ENCODE assay signal across 17 cellular contexts in the genomic region with DNA sequence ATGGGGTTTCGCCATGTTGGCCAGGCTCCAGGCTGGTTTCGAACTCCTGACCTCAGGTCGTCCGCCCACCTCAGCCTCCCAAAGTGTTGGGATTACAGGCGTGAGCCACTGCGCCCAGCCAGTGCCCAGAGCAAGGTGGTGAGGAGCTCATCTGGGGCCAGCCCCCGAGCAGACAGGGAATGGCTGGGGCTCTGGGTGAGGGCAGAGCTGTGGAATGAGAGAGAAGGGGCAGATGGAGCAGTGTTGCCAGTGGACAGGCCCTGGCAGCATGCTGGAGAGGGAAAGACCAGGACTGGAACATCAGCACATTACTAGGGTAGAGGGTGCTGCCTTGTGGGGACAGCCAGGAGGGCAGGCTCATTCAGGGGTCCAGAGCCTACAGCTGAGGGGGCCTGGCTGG. TPM values are rescaled to one million over a fixed set of nuclear protein-coding genes. Genes with fewer than 3 reads are reported as not detected.
DNase-seq lines count a peak whose midpoint lies in the region; ATAC-seq and TF ChIP-seq lines count a peak whose summit lies in the region.
"Had no signal": no experiment of that assay in that cellular context is flagged by ENCODE, and none has a peak within 500 bp of the region (broad histone marks: within the 10 kb centered on the region; RNA-seq: fewer than 3 reads in every experiment).

No MANE protein-coding gene starts in this region.

- H2BK12ac ChIP-seq in neuronal stem cell (ENCODE audit: low read length), result peak overlapping the region; percentile 52

- H3K4me2 ChIP-seq in neuronal stem cell (ENCODE audit: insufficient read depth, low read length, poor library complexity, severe bottlenecking), result no peak overlapping the region
- H3K4me2 ChIP-seq: A549 had no signal

- H3K79me1 ChIP-seq in neuronal stem cell (ENCODE audit: low read depth, low read length), result no peaks in the 10 kb centered on the region

- H3K27me3 Mint-ChIP-seq in stimulated activated memory B cell treated with anti-CD40 and anti-IgM and Interleukin-4, amounts not matched to agents 10 μg/mL and 1 μg/mL and 100 μg/mL, for 72 hours, result no peaks in the 10 kb centered on the region
- H3K27me3 Mint-ChIP-seq: CD4-positive, alpha-beta T cell had no signal

- WGBS in heart left ventricle, 4 donors, result 93 to 98% (median 97%) methylated on average over 4 to 7 of the region's 7 CpGs
- no CpG with 5 or more reads among the region's 7 CpGs for WGBS in neuronal stem cell (ENCODE audit: extremely low coverage in 2 of 2, insufficient read length in 2 of 2, insufficient replicate concordance in 1 of 2), 2 donors

- no peak overlapping the region for H2BK120ac ChIP-seq in neuronal stem cell (ENCODE audit: low read depth, low read length)

- H3K4me1 Mint-ChIP-seq in stimulated activated memory B cell treated with anti-CD40 and anti-IgM and Interleukin-4, amounts not matched to agents 10 μg/mL and 1 μg/mL and 100 μg/mL, for 72 hours, result peaks cover 25% of the 10 kb centered on the region

- TF ChIP-seq CTCF in left ventricle myocardium inferior (IDR thresholded peaks at IDR 0.05; ENCODE audit: borderline replicate concordance) (no peak), heart left ventricle (IDR thresholded peaks at IDR 0.05) (no peak)

- no peak overlapping the region for H3K9ac ChIP-seq in neuronal stem cell (ENCODE audit: low read depth, low read length, poor library complexity)

- no peak overlapping the region for H4K8ac ChIP-seq in neuronal stem cell (ENCODE audit: low read depth, low read length)

- no peak overlapping the region for H3K4me3 Mint-ChIP-seq in stimulated activated memory B cell treated with anti-CD40 and anti-IgM and Interleukin-4, amounts not matched to agents 10 μg/mL and 1 μg/mL and 100 μg/mL, for 72 hours
- H3K4me3 Mint-ChIP-seq: CD4-positive, alpha-beta T cell; H9 had no signal

- intact Hi-C loops in left ventricle myocardium inferior (cut with micrococcal nuclease) (no loop called here), heart left ventricle (cut with DNase I) (no loop called here)

- no peak for DNase-seq in left ventricle myocardium inferior
- no peak for DNase-seq in heart left ventricle
- DNase-seq in neuronal stem cell (ENCODE audit: low spot score), result no peak
- no peak for DNase-seq in cerebellar cortex (ENCODE audit: low spot score)
- DNase-seq: AML-193; Caco-2; CD4-positive, alpha-beta T cell; DMS79; GDM1; GOT3; H9 had no signal

- H2AK5ac ChIP-seq in neuronal stem cell (ENCODE audit: low read depth, low read length), result no peak overlapping the region

- peak overlapping the region; percentile 13 for H3K18ac ChIP-seq in neuronal stem cell (ENCODE audit: low read length)

- peak overlapping the region; percentile 12 for H3K27ac Mint-ChIP-seq in stimulated activated memory B cell treated with anti-CD40 and anti-IgM and Interleukin-4, amounts not matched to agents 10 μg/mL and 1 μg/mL and 100 μg/mL, for 72 hours
- H3K27ac Mint-ChIP-seq: CD4-positive, alpha-beta T cell had no signal

- ATAC-seq in heart left ventricle (no peak), GM21528 (IDR thresholded peaks at IDR 0.05; ENCODE audit: low FRiP score, unreplicated experiment) (no peak), GM21619 (IDR thresholded peaks at IDR 0.05; ENCODE audit: unreplicated experiment) (no peak)
- ATAC-seq in stimulated activated memory B cell treated with anti-CD40 and anti-IgM and Interleukin-4, amounts not matched to agents 10 μg/mL and 1 μg/mL and 100 μg/mL, for 72 hours, result no peak
- ATAC-seq: A549 had no signal

- no peaks in the 10 kb centered on the region for H3K9me3 Mint-ChIP-seq in stimulated activated memory B cell treated with anti-CD40 and anti-IgM and Interleukin-4, amounts not matched to agents 10 μg/mL and 1 μg/mL and 100 μg/mL, for 72 hours
- H3K9me3 Mint-ChIP-seq: CD4-positive, alpha-beta T cell had no signal

- H4K91ac ChIP-seq in neuronal stem cell (ENCODE audit: low read depth, low read length, poor library complexity), result no peak overlapping the region

- H3K9me3 ChIP-seq in left ventricle myocardium inferior (replicated peaks) (peaks cover 5% of the 10 kb centered on the region), heart left ventricle (peaks cover 0 to 6% (median 0%) of the 10 kb centered on the region in 12 donors), neuronal stem cell (replicated peaks in 1 of 2; ENCODE audit: control insufficient read depth in 2 of 2, insufficient read depth in 1 of 2, low read depth in 1 of 2, low read length in 2 of 2) (peaks cover 0 to under 1% of the 10 kb centered on the region in 2 donors)
- H3K9me3 ChIP-seq: A549, Caco-2 had no signal

- H3K27me3 ChIP-seq in left ventricle myocardium inferior (ENCODE audit: low read depth), result no peaks in the 10 kb centered on the region
- H3K27me3 ChIP-seq in heart left ventricle, result no peaks in the 10 kb centered on the region
- H3K27me3 ChIP-seq in neuronal stem cell (ENCODE audit: control insufficient read depth in 3 of 3, insufficient read depth in 3 of 3, low read depth in 1 of 3, low read length in 3 of 3), result no peaks in the 10 kb centered on the region

- H3K23ac ChIP-seq in neuronal stem cell (ENCODE audit: low read depth, low read length, poor library complexity), result peak overlapping the region; percentile 50

- H2AFZ ChIP-seq in neuronal stem cell (ENCODE audit: low read length), result no peak overlapping the region

- H3K27ac ChIP-seq in left ventricle myocardium inferior (replicated peaks), result peak overlapping the region; percentile 94
- H3K27ac ChIP-seq in heart left ventricle, result peak overlapping the region in 1 of 12 donors; percentile 14
- no peak overlapping the region for H3K27ac ChIP-seq in neuronal stem cell (replicated peaks; ENCODE audit: low read length)
- H3K27ac ChIP-seq: 22Rv1, A549, C4-2B had no signal

- peaks cover 70% of the 10 kb centered on the region for H3K4me1 ChIP-seq in left ventricle myocardium inferior
- peaks cover 10 to 61% (median 53%) of the 10 kb centered on the region in 12 donors for H3K4me1 ChIP-seq in heart left ventricle
- H3K4me1 ChIP-seq in neuronal stem cell (ENCODE audit: control insufficient read depth in 2 of 2, insufficient read depth in 1 of 2, low read depth in 1 of 2, low read length in 2 of 2), result peaks cover 11 to 12% of the 10 kb centered on the region in 2 donors
- H3K4me1 ChIP-seq: Caco-2 had no signal

- no peak overlapping the region for H3K14ac ChIP-seq in neuronal stem cell (ENCODE audit: low read length)

- H3K4me3 ChIP-seq in left ventricle myocardium inferior (no peak overlapping the region), heart left ventricle (no peak overlapping the region), neuronal stem cell (ENCODE audit: low read length in 2 of 2) (no peak overlapping the region)
- H3K4me3 ChIP-seq: A549 had no signal

- H3K36me3 ChIP-seq in left ventricle myocardium inferior, result no peaks in the 10 kb centered on the region
- no peaks in the 10 kb centered on the region for H3K36me3 ChIP-seq in heart left ventricle
- no peaks in the 10 kb centered on the region for H3K36me3 ChIP-seq in neuronal stem cell (replicated peaks in 1 of 2; ENCODE audit: control insufficient read depth in 2 of 2, insufficient read depth in 2 of 2, low read length in 2 of 2)

- no peak for TF ChIP-seq POLR2A in heart left ventricle (IDR thresholded peaks at IDR 0.05)

- peaks cover 5% of the 10 kb centered on the region for H3K36me3 Mint-ChIP-seq in stimulated activated memory B cell treated with anti-CD40 and anti-IgM and Interleukin-4, amounts not matched to agents 10 μg/mL and 1 μg/mL and 100 μg/mL, for 72 hours

- H2BK15ac ChIP-seq in neuronal stem cell (ENCODE audit: low read length), result peak overlapping the region; percentile 24

- no peak overlapping the region for H2BK5ac ChIP-seq in neuronal stem cell (ENCODE audit: low read length)

- no peak overlapping the region for H3K4ac ChIP-seq in neuronal stem cell (ENCODE audit: low read length)

RNA-seq across cellular contexts. Expression of a gene that starts 37.1 kb away (rescaled TPM):
- total RNA-seq in left ventricle myocardium inferior (27.8 TPM), heart left ventricle (10 to 100 TPM; 24.8 to 42.8 (median 32.9) TPM)
- polyA plus RNA-seq in heart left ventricle, result 10 to 100 TPM; 14.4 to 17.7 TPM
- polyA plus RNA-seq in neuronal stem cell (2013, experiment 1 of 2), result 5.5 TPM
- 5.7 TPM for polyA plus RNA-seq in neuronal stem cell (2013, experiment 2 of 2)
